11 cellular contexts compared by ENCODE assay signal in genomic region chr3:9908286-9908685, GRCh38. TPM values are rescaled to one million over a fixed set of nuclear protein-coding genes. Genes with fewer than 3 reads are reported as not detected.
"Had no signal": no experiment of that assay in that cellular context is flagged by ENCODE, and none has a peak within 500 bp of the region (broad histone marks: within the 10 kb centered on the region; RNA-seq: fewer than 3 reads in every experiment).

No MANE protein-coding gene starts in this region.

- H3K27ac ChIP-seq: GM23248, KMS-11 had no signal

- H3K4me3 ChIP-seq: GM23248, HAP-1 had no signal

- H3K9me3 Mint-ChIP-seq: HFFc6, IgD-negative memory B cell had no signal

- H3K27me3 Mint-ChIP-seq: IgD-negative memory B cell had no signal

- H3K4me1 ChIP-seq: HAP-1 had no signal

- H3K4me3 Mint-ChIP-seq: HFFc6, IgD-negative memory B cell had no signal

- ATAC-seq: HCT116 had no signal

- H3K4me2 ChIP-seq: KMS-11 had no signal

- H2AFZ ChIP-seq: GM23248 had no signal

- H3K27ac Mint-ChIP-seq: HFFc6, IgD-negative memory B cell had no signal

- DNase-seq: GM23248, GOT3, H7, HFFc6, KBM-7 had no signal

- H3K36me3 ChIP-seq: HAP-1 had no signal

- FAIRE-seq: HTR-8/SVneo had no signal

- H3K9ac ChIP-seq: GM23248, KMS-11 had no signal

RNA-seq across cellular contexts. Expression of gene IL17RE, which starts 5.6 kb away (rescaled TPM):
- total RNA-seq: H4 had no signal
- polyA plus RNA-seq: IgD-negative memory B cell had no signal

RNA-seq across cellular contexts. Expression of gene CIDEC, which starts 28.2 kb away (rescaled TPM):
- total RNA-seq: GM23248, H4, H7, HFFc6 had no signal
- polyA plus RNA-seq: GM23248 had no signal
